ENCODE assay signal across 8 cellular contexts in the genomic region with DNA sequence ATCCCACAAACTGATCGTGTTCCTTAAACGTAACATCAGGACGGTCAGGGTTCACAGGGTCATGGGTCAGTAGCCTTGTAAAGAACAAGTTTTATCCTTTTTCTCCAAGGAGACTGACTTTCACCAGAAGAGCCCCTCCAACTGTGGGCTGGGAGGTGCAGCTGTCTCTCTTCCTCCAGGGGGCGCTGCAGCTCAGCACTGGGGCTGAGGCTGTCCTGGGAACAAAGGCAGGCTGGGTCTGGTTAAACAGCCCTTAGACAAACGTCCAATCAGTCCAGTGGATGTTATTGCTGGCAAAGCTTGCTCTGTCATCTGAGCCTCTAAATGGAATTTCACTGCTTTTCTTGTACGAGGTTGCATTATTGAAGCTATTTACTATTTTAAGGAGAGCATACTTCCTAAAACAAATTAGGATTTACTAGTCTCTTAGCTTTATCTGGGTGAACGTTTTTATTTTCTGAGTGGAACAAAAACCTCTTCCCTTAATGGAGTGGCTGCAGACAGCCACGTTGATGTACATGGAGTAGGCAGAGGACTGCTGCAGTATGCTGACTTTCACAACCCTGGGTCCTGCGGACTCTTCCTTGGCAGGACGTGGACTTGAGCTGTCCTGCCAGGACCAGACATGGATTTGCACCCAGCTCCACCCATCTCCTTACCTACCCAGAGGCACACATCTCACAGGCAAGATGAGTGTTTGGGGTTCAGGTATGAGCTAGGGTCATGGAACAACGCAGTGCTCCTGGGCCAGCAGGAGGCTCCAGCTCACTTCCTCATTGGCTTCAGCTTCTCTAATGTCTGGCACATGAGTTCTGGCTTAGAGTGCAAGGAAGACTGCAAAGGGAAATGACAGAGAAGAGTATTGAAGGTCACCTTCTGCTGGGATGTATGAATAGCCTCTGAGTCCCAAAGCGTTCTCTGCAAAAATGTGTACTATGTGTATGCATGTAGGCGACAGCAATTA.
DNase-seq lines count a peak whose midpoint lies in the region; ATAC-seq and TF ChIP-seq lines count a peak whose summit lies in the region.

No MANE protein-coding gene starts in this region.

- DNase-seq in GM06990 (ENCODE audit: extremely low read depth, insufficient read length) (no peak), NCI-H1105 treated with DMSO at 0.1 percent for 48 hours (lab: John Stamatoyannopoulos, UW) (peak; percentile 32), brain microvascular endothelial cell (peak; percentile 82), iris pigment epithelial cell (ENCODE audit: low read depth) (peak; percentile 90), NCI-H187 treated with DMSO at 0.1 percent for 48 hours (lab: John Stamatoyannopoulos, UW) (no peak)
- peak; percentile 80 for DNase-seq in stimulated activated CD4-positive, alpha-beta T cell treated with anti-CD3 and anti-CD28 coated beads, Interleukin-15, amount 100 ng/mL, for 24 hours

- H3K36me3 ChIP-seq in GM06990 (ENCODE audit: control insufficient read depth, insufficient read depth, low read length) (peaks cover 25% of the 10 kb centered on the region), brain microvascular endothelial cell (replicated peaks) (peaks cover 54% of the 10 kb centered on the region)

- H3K4me3 ChIP-seq in GM06990 (replicated peaks; ENCODE audit: low read depth, low read length) (no peak overlapping the region), brain microvascular endothelial cell (ENCODE audit: low read depth, low read length) (no peak overlapping the region)

- peak; percentile 90 for TF ChIP-seq CTCF in GM06990 (IDR thresholded peaks at IDR 0.05; ENCODE audit: insufficient read depth, low read length, poor library complexity, severe bottlenecking)
- TF ChIP-seq CTCF in VCaP (conservative IDR thresholded peaks at IDR 0.05): peak; percentile 99
- peak; percentile 100 for TF ChIP-seq CTCF in brain microvascular endothelial cell (IDR thresholded peaks at IDR 0.05; ENCODE audit: low read depth, low read length, missing control alignments)

- no peaks in the 10 kb centered on the region for H3K27me3 ChIP-seq in GM06990 (replicated peaks; ENCODE audit: control insufficient read depth, insufficient read depth, low read length)
- no peaks in the 10 kb centered on the region for H3K27me3 ChIP-seq in brain microvascular endothelial cell (replicated peaks)

- no peak for ATAC-seq in HG02870 (IDR thresholded peaks at IDR 0.05; ENCODE audit: unreplicated experiment)

- in situ Hi-C loops in brain microvascular endothelial cell (cut with HindIII; ENCODE audit: low pct_ligation_motif_present, low sequenced_read_pairs): loop anchor here (25.0 kb wide), 1 partner anchor 161 kb away; no protein-coding TSS in a partner anchor

- no peak overlapping the region for H3K27ac ChIP-seq in VCaP
- H3K27ac ChIP-seq in brain microvascular endothelial cell: no peak overlapping the region

Comparison
In these comparisons a context has a peak if more than half of its experiments do, and no peak if none do; other contexts are left out.
1. DNase-seq: peak in NCI-H1105 treated with DMSO at 0.1 percent for 48 hours (single experiment), brain microvascular endothelial cell (single experiment), iris pigment epithelial cell (single experiment) and stimulated activated CD4-positive, alpha-beta T cell treated with anti-CD3 and anti-CD28 coated beads, Interleukin-15, amount 100 ng/mL, for 24 hours (single experiment); none in GM06990 (single experiment) and NCI-H187 treated with DMSO at 0.1 percent for 48 hours (single experiment).
2. Peak in every context shown above with its lines, with median percentiles within 50 percentile points of each other: CTCF ChIP-seq.